In the genomic region with DNA sequence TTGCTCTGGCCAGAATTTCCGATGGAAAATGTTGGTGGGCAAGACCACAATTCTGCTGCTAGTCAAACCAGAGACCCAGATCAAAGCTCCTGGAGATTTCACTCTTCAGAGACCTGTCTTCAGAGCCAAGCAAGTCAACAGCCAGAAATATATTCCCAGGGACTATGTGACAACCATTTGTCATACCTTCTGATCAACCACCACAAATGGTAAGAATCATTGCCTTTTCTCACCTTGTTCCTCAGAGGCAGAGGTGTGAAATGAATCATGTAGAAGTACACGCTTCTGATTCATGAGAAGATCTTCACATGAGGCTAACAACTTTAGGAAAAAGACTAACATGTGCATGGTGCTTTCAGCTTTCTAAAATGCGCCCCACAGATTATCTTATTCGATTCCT, we compare ENCODE assay signal across 16 cellular contexts. TPM values are rescaled to one million over a fixed set of nuclear protein-coding genes. Genes with fewer than 3 reads are reported as not detected.
A peak's percentile ranks its signal among the peaks of the same experiment; 100 is the strongest.
DNase-seq lines count a peak whose midpoint lies in the region; FAIRE-seq and TF ChIP-seq lines count a peak whose summit lies in the region.
"Had no signal": no experiment of that assay in that cellular context is flagged by ENCODE, and none has a peak within 500 bp of the region (broad histone marks: within the 10 kb centered on the region; RNA-seq: fewer than 3 reads in every experiment).

No MANE protein-coding gene starts in this region.

- 94 to 97% methylated on average over 4 of the region's 4 CpGs for WGBS in thyroid gland, 2 donors

- H3K9me3 Mint-ChIP-seq in activated T-cell treated with anti-CD3 and anti-CD28 coated beads, Interleukin-2, amount 50 U/mL, for 24 hours, result no peaks in the 10 kb centered on the region
- no peaks in the 10 kb centered on the region for H3K9me3 Mint-ChIP-seq in nephron
- H3K9me3 Mint-ChIP-seq: CD4-positive, alpha-beta T cell; HFFc6 had no signal

- no peak for TF ChIP-seq CTCF in bronchial epithelial cell (IDR thresholded peaks at IDR 0.05; ENCODE audit: insufficient read depth, low read length, severe bottlenecking)
- TF ChIP-seq CTCF in nephron (IDR thresholded peaks at IDR 0.05; ENCODE audit: unreplicated experiment in 3 of 3), result no peak
- TF ChIP-seq CTCF in thyroid gland (IDR thresholded peaks at IDR 0.05), result no peak

- H3K9me3 ChIP-seq in BLaER1 treated with 17β-estradiol and CSF1 and Interleukin-3, amounts not matched to agents 10 nM and 100 nM (replicated peaks in 1 of 11), result no peaks in the 10 kb centered on the region; a peak in 1 of 22 replicates
- H3K9me3 ChIP-seq in thyroid gland, result no peaks in the 10 kb centered on the region

- peaks cover 13% of the 10 kb centered on the region for H3K36me3 Mint-ChIP-seq in activated T-cell treated with anti-CD3 and anti-CD28 coated beads, Interleukin-2, amount 50 U/mL, for 24 hours (ENCODE audit: low read depth)
- H3K36me3 Mint-ChIP-seq in nephron (ENCODE audit: low read depth), result peaks cover 25% of the 10 kb centered on the region

- H3K27me3 ChIP-seq in BLaER1 treated with 17β-estradiol and CSF1 and Interleukin-3, amounts not matched to agents 10 nM and 100 nM, result no peaks in the 10 kb centered on the region
- H3K27me3 ChIP-seq in bronchial epithelial cell (ENCODE audit: control insufficient read depth, insufficient read depth, low read length) (no peaks in the 10 kb centered on the region), thyroid gland (no peaks in the 10 kb centered on the region)

- H3K4me3 ChIP-seq in BLaER1 treated with 17β-estradiol and CSF1 and Interleukin-3, amounts not matched to agents 10 nM and 100 nM, result no peak overlapping the region
- H3K4me3 ChIP-seq in bronchial epithelial cell (ENCODE audit: low read depth, low read length), result no peak overlapping the region
- H3K4me3 ChIP-seq in thyroid gland (replicated peaks in 1 of 3), result no peak overlapping the region

- peaks cover 0 to 6% (median 0%) of the 10 kb centered on the region in 11 experiments; a peak in 1 of 22 replicates for H4K20me1 ChIP-seq in BLaER1 treated with 17β-estradiol and CSF1 and Interleukin-3, amounts not matched to agents 10 nM and 100 nM

- no peak overlapping the region for H3K4me3 Mint-ChIP-seq in activated T-cell treated with anti-CD3 and anti-CD28 coated beads, Interleukin-2, amount 50 U/mL, for 24 hours
- no peak overlapping the region for H3K4me3 Mint-ChIP-seq in nephron
- H3K4me3 Mint-ChIP-seq: CD4-positive, alpha-beta T cell; HFFc6 had no signal

- peaks cover 31 to 95% (median 48%) of the 10 kb centered on the region in 11 experiments for H3K36me3 ChIP-seq in BLaER1 treated with 17β-estradiol and CSF1 and Interleukin-3, amounts not matched to agents 10 nM and 100 nM
- H3K36me3 ChIP-seq in bronchial epithelial cell (ENCODE audit: control insufficient read depth, insufficient read depth, low read length) (no peaks in the 10 kb centered on the region), thyroid gland (no peaks in the 10 kb centered on the region)

- H3K4me2 ChIP-seq in BLaER1 treated with 17β-estradiol and CSF1 and Interleukin-3, amounts not matched to agents 10 nM and 100 nM, result peak overlapping the region in 6 of 11 experiments; percentile 8 to 53 (median 22); a peak in 9 of 22 replicates
- H3K4me2 ChIP-seq: KMS-11 had no signal

- H3K27ac ChIP-seq in BLaER1 treated with 17β-estradiol and CSF1 and Interleukin-3, amounts not matched to agents 10 nM and 100 nM, result no peak overlapping the region
- no peak overlapping the region for H3K27ac ChIP-seq in thyroid gland
- H3K27ac ChIP-seq: KMS-11 had no signal

- no peaks in the 10 kb centered on the region for H3K27me3 Mint-ChIP-seq in activated T-cell treated with anti-CD3 and anti-CD28 coated beads, Interleukin-2, amount 50 U/mL, for 24 hours
- no peaks in the 10 kb centered on the region for H3K27me3 Mint-ChIP-seq in nephron (ENCODE audit: low read depth)
- H3K27me3 Mint-ChIP-seq: CD4-positive, alpha-beta T cell had no signal

- peak overlapping the region; percentile 58 for H3K27ac Mint-ChIP-seq in activated T-cell treated with anti-CD3 and anti-CD28 coated beads, Interleukin-2, amount 50 U/mL, for 24 hours
- H3K27ac Mint-ChIP-seq in nephron, result peak overlapping the region; percentile 95 to 99 (median 98)
- H3K27ac Mint-ChIP-seq: CD4-positive, alpha-beta T cell; HFFc6 had no signal

- no peak for FAIRE-seq in bronchial epithelial cell (lab: Jason Lieb, UNC)
- FAIRE-seq: GM19239 had no signal

- H3K9ac ChIP-seq in BLaER1 treated with 17β-estradiol and CSF1 and Interleukin-3, amounts not matched to agents 10 nM and 100 nM, result no peak overlapping the region
- H3K9ac ChIP-seq: KMS-11 had no signal

- no peak for TF ChIP-seq POLR2A in thyroid gland (IDR thresholded peaks at IDR 0.05)

- peaks cover 0 to 20% (median 5%) of the 10 kb centered on the region in 10 experiments; a peak in 10 of 20 replicates for H3K4me1 ChIP-seq in BLaER1 treated with 17β-estradiol and CSF1 and Interleukin-3, amounts not matched to agents 10 nM and 100 nM
- no peaks in the 10 kb centered on the region for H3K4me1 ChIP-seq in thyroid gland

- DNase-seq in activated T-cell treated with anti-CD3 and anti-CD28 coated beads, Interleukin-2, amount 50 U/mL, for 24 hours, result no peak
- DNase-seq in activated T-cell treated with anti-CD3 and anti-CD28 coated beads, Interleukin-2, amount 50 U/mL, for 1 hour, result no peak
- DNase-seq in bronchial epithelial cell (ENCODE audit: low read depth) (peak; percentile 17), thyroid gland (no peak), NCI-H526 (lab: John Stamatoyannopoulos, UW) (no peak)
- DNase-seq: Calu3; CD4-positive, alpha-beta T cell; DMS53; HFFc6; NCI-H1436 treated with DMSO at 0.1 percent for 48 hours; NCI-H2029 treated with DMSO at 0.1 percent for 48 hours; NCI-H510A had no signal

- intact Hi-C loops in thyroid gland (cut with DNase I), result no loop called here

- peaks cover 21% of the 10 kb centered on the region for H3K4me1 Mint-ChIP-seq in activated T-cell treated with anti-CD3 and anti-CD28 coated beads, Interleukin-2, amount 50 U/mL, for 24 hours (ENCODE audit: low read depth)
- H3K4me1 Mint-ChIP-seq in nephron, result peaks cover 35% of the 10 kb centered on the region

RNA-seq across cellular contexts. Expression of a gene that starts 53.5 kb away (rescaled TPM):
- total RNA-seq in bronchial epithelial cell (6.9 and 9.0 TPM in 2 replicates), thyroid gland (10 to 100 TPM in 3 of 4 donors, 1 to 10 TPM in 1; 9.5 to 17.3 (median 13.6) TPM)
